Comparison of ENCODE assay signal across 21 cellular contexts in genomic region chr1:39368045-39368444, GRCh38.
"Had no signal": no experiment of that assay in that cellular context is flagged by ENCODE, and none has a peak within 500 bp of the region (broad histone marks: within the 10 kb centered on the region; RNA-seq: fewer than 3 reads in every experiment).

No MANE protein-coding gene starts in this region.

- H3K79me2 ChIP-seq: hepatocyte had no signal

- DNase-seq: activated B cell treated with CpG ODN at 0.5 μM for 24 hours; activated CD4-positive, alpha-beta T cell treated with anti-CD3 and anti-CD28 coated beads, Interleukin-2, amount 10 ng/mL, durations not matched to agents 7 days and 5 days; activated naive CD4-positive, alpha-beta T cell treated with anti-CD3 and anti-CD28 coated beads for 36 hours; activated naive CD8-positive, alpha-beta T cell treated with anti-CD3 and anti-CD28 coated beads, Interleukin-2, amount 50 U/mL, for 24 hours; activated T-cell treated with anti-CD3 and anti-CD28 coated beads for 4 hours; aorta; dorsolateral prefrontal cortex; kidney; left ventricle myocardium inferior; naive thymus-derived CD8-positive, alpha-beta T cell; nucleus accumbens; right cardiac atrium; stimulated activated CD4-positive, alpha-beta T cell treated with anti-CD3 and anti-CD28 coated beads, Interleukin-4, amount 100 ng/mL, for 4 hours; stimulated activated CD8-positive, alpha-beta memory T cell treated with anti-CD3 and anti-CD28 coated beads, Interleukin-4, amount 100 ng/mL, for 48 hours; stimulated activated naive CD4-positive, alpha-beta T cell treated with Interleukin-2 at 50 U/mL for 16 hours; T-helper 1 cell had no signal

- H3K9me3 Mint-ChIP-seq: activated B cell treated with CpG ODN at 0.5 μM for 24 hours; activated CD4-positive, alpha-beta T cell treated with anti-CD3 and anti-CD28 coated beads, Interleukin-2, amount 10 ng/mL, durations not matched to agents 7 days and 5 days; activated naive CD4-positive, alpha-beta T cell treated with anti-CD3 and anti-CD28 coated beads for 36 hours; activated naive CD8-positive, alpha-beta T cell treated with anti-CD3 and anti-CD28 coated beads, Interleukin-2, amount 50 U/mL, for 24 hours; activated T-helper 2 cell treated with anti-CD3 and anti-CD28 coated beads, Interferon-gamma antibody, Interleukin-2, Interleukin-4, amounts not matched to agents 10 μg/mL and 5 μg/mL and 100 μg/mL, durations not matched to agents 14 hours and 24 hours and 36 hours; naive thymus-derived CD8-positive, alpha-beta T cell had no signal

- H3K4me1 Mint-ChIP-seq: activated B cell treated with CpG ODN at 0.5 μM for 24 hours; activated CD4-positive, alpha-beta T cell treated with anti-CD3 and anti-CD28 coated beads, Interleukin-2, amount 10 ng/mL, durations not matched to agents 7 days and 5 days; activated naive CD8-positive, alpha-beta T cell treated with anti-CD3 and anti-CD28 coated beads, Interleukin-2, amount 50 U/mL, for 24 hours; naive thymus-derived CD8-positive, alpha-beta T cell had no signal

- ATAC-seq: activated naive CD8-positive, alpha-beta T cell treated with anti-CD3 and anti-CD28 coated beads, Interleukin-2, amount 50 U/mL, for 24 hours; naive thymus-derived CD8-positive, alpha-beta T cell; right cardiac atrium had no signal

- H3K27me3 ChIP-seq: dorsolateral prefrontal cortex, hepatocyte had no signal

- H3K27me3 Mint-ChIP-seq: activated B cell treated with CpG ODN at 0.5 μM for 24 hours; activated CD4-positive, alpha-beta T cell treated with anti-CD3 and anti-CD28 coated beads, Interleukin-2, amount 10 ng/mL, durations not matched to agents 7 days and 5 days; activated naive CD8-positive, alpha-beta T cell treated with anti-CD3 and anti-CD28 coated beads, Interleukin-2, amount 50 U/mL, for 24 hours; naive thymus-derived CD8-positive, alpha-beta T cell; progenitor cell of endocrine pancreas had no signal

- H3K9me3 ChIP-seq: left ventricle myocardium inferior had no signal

- H3K4me2 ChIP-seq: hepatocyte, smooth muscle cell had no signal

- H3K4me3 ChIP-seq: dorsolateral prefrontal cortex, hepatocyte, left ventricle myocardium inferior, SK-N-MC, smooth muscle cell had no signal

- H3K4me3 Mint-ChIP-seq: activated B cell treated with CpG ODN at 0.5 μM for 24 hours; activated CD4-positive, alpha-beta T cell treated with anti-CD3 and anti-CD28 coated beads, Interleukin-2, amount 10 ng/mL, durations not matched to agents 7 days and 5 days; activated naive CD4-positive, alpha-beta T cell treated with anti-CD3 and anti-CD28 coated beads for 36 hours; activated naive CD8-positive, alpha-beta T cell treated with anti-CD3 and anti-CD28 coated beads, Interleukin-2, amount 50 U/mL, for 24 hours; naive thymus-derived CD8-positive, alpha-beta T cell had no signal

- H3K27ac ChIP-seq: hepatocyte, left ventricle myocardium inferior, SK-N-MC had no signal

- H2AFZ ChIP-seq: hepatocyte had no signal

- H3K27ac Mint-ChIP-seq: activated B cell treated with CpG ODN at 0.5 μM for 24 hours; activated CD4-positive, alpha-beta T cell treated with anti-CD3 and anti-CD28 coated beads, Interleukin-2, amount 10 ng/mL, durations not matched to agents 7 days and 5 days; activated naive CD4-positive, alpha-beta T cell treated with anti-CD3 and anti-CD28 coated beads for 36 hours; activated naive CD8-positive, alpha-beta T cell treated with anti-CD3 and anti-CD28 coated beads, Interleukin-2, amount 50 U/mL, for 24 hours; activated T-helper 2 cell treated with anti-CD3 and anti-CD28 coated beads, Interferon-gamma antibody, Interleukin-2, Interleukin-4, amounts not matched to agents 10 μg/mL and 5 μg/mL and 100 μg/mL, durations not matched to agents 14 hours and 24 hours and 36 hours; progenitor cell of endocrine pancreas had no signal
